In the genomic region with DNA sequence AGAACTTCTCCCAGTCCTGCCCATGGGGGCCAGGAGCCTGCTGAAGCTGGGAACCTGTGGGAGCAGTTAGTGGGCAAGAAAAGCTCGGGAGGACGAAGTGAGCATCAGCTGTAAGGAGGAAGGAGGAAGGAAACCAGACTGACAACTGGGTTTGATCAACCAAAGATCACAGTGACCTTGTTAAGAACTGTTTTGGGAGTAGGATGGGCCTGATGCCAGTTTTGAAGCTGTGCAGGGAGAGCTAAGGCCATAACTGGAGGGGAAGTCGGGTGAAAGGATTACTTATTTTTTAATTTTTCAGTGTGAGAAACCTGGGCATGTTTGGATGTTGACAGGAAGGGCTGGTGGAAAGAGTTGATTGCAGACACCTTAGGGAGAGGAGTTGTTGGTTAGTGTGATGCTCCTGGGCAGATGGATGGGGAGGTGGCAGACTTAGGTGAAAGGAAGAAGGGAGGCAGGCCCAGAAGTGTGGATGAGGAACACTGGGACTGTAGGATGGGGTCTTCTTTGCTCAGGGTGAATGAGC, we compare ENCODE assay signal across 16 cellular contexts. TPM values are rescaled to one million over a fixed set of nuclear protein-coding genes. Genes with fewer than 3 reads are reported as not detected.
DNase-seq lines count a peak whose midpoint lies in the region; ATAC-seq, FAIRE-seq and TF ChIP-seq lines count a peak whose summit lies in the region.
"Had no signal": no experiment of that assay in that cellular context is flagged by ENCODE, and none has a peak within 500 bp of the region (broad histone marks: within the 10 kb centered on the region; RNA-seq: fewer than 3 reads in every experiment).

No MANE protein-coding gene starts in this region.

- intact Hi-C loops in heart right ventricle (cut with DNase I) (loop anchor here in 2 of 10 donors (1.0 to 5.0 kb wide), 2 partner anchors 56 to 89 kb away; no protein-coding TSS in a partner anchor), spleen (cut with DNase I; ENCODE audit: low total_unique reads) (no loop called here)

- H3K27ac Mint-ChIP-seq in astrocyte (ENCODE audit: unreplicated experiment) (peak overlapping the region; percentile 70), endodermal cell (no peak overlapping the region)
- H3K27ac Mint-ChIP-seq: stimulated activated naive B cell treated with anti-CD40 and anti-IgM and Interleukin-4, amounts not matched to agents 10 μg/mL and 1 μg/mL and 100 μg/mL, for 72 hours had no signal

- H3K79me2 ChIP-seq in astrocyte (ENCODE audit: insufficient read depth, low read length): no peaks in the 10 kb centered on the region

- no peaks in the 10 kb centered on the region for H3K36me3 Mint-ChIP-seq in astrocyte (ENCODE audit: low read depth, unreplicated experiment)
- peaks cover 1% of the 10 kb centered on the region for H3K36me3 Mint-ChIP-seq in endodermal cell (ENCODE audit: low read depth)
- H3K36me3 Mint-ChIP-seq: stimulated activated naive B cell treated with anti-CD40 and anti-IgM and Interleukin-4, amounts not matched to agents 10 μg/mL and 1 μg/mL and 100 μg/mL, for 72 hours had no signal

- H3K4me1 ChIP-seq in astrocyte (ENCODE audit: insufficient read depth, low read length): peaks cover 16% of the 10 kb centered on the region
- H3K4me1 ChIP-seq in heart right ventricle: peaks cover 0 to 21% (median 13%) of the 10 kb centered on the region in 9 donors
- peaks cover 0 to 20% (median 10%) of the 10 kb centered on the region in 6 donors for H3K4me1 ChIP-seq in spleen
- H3K4me1 ChIP-seq in endodermal cell (ENCODE audit: control insufficient read depth, insufficient read depth, low read length): peaks cover 7% of the 10 kb centered on the region

- WGBS in heart right ventricle, 2 donors: 38 to 50% methylated on average over 3 of the region's 3 CpGs
- 18 to 32% (median 25%) methylated on average over 3 of the region's 3 CpGs for WGBS in spleen, 5 donors
- WGBS in endodermal cell (ENCODE audit: insufficient coverage in 1 of 2, insufficient read length in 1 of 2), 2 experiments: 89 to 93% methylated on average over 3 of the region's 3 CpGs

- H3K36me3 ChIP-seq in astrocyte (ENCODE audit: insufficient read depth, low read length) (no peaks in the 10 kb centered on the region), heart right ventricle (no peaks in the 10 kb centered on the region), spleen (no peaks in the 10 kb centered on the region), endodermal cell (ENCODE audit: control insufficient read depth, insufficient read depth, low read length) (no peaks in the 10 kb centered on the region)
- H3K36me3 ChIP-seq: neutrophil had no signal

- H4K20me1 ChIP-seq in astrocyte (ENCODE audit: insufficient read depth, low read length): no peaks in the 10 kb centered on the region

- H3K27ac ChIP-seq in astrocyte (ENCODE audit: low read depth, low read length) (peak overlapping the region; percentile 67), heart right ventricle (peak overlapping the region in 9 of 10 donors; percentile 41 to 85 (median 69)), spleen (peak overlapping the region in 6 of 8 donors; percentile 24 to 81 (median 61)), endodermal cell (ENCODE audit: low read depth, low read length) (no peak overlapping the region)
- H3K27ac ChIP-seq: neutrophil had no signal

- peaks cover 2% of the 10 kb centered on the region for H3K9me3 Mint-ChIP-seq in astrocyte (ENCODE audit: unreplicated experiment)
- H3K9me3 Mint-ChIP-seq in endodermal cell: peaks cover 4% of the 10 kb centered on the region
- H3K9me3 Mint-ChIP-seq: stimulated activated naive B cell treated with anti-CD40 and anti-IgM and Interleukin-4, amounts not matched to agents 10 μg/mL and 1 μg/mL and 100 μg/mL, for 72 hours had no signal

- peak overlapping the region; percentile 83 for H3K4me2 ChIP-seq in astrocyte (ENCODE audit: low read length)

- H3K4me1 Mint-ChIP-seq in astrocyte (ENCODE audit: low read depth, unreplicated experiment) (peaks cover 10% of the 10 kb centered on the region), endodermal cell (peaks cover 34% of the 10 kb centered on the region)

- FAIRE-seq in astrocyte (lab: Jason Lieb, UNC) (no peak), GM12891 (lab: Jason Lieb, UNC) (no peak)
- FAIRE-seq: frontal cortex had no signal

- peak overlapping the region; percentile 40 for H3K4me3 ChIP-seq in astrocyte (ENCODE audit: insufficient read depth, low read depth, low read length)
- H3K4me3 ChIP-seq in heart right ventricle: no peak overlapping the region
- H3K4me3 ChIP-seq in spleen: no peak overlapping the region
- no peak overlapping the region for H3K4me3 ChIP-seq in endodermal cell (ENCODE audit: low read length)

- ATAC-seq in GM18511 (IDR thresholded peaks at IDR 0.05; ENCODE audit: unreplicated experiment) (peak; percentile 22), heart right ventricle (peak in 5 of 8 donors; percentile 11 to 29 (median 19))
- ATAC-seq: stimulated activated naive B cell treated with anti-CD40 and anti-IgM and Interleukin-4, amounts not matched to agents 10 μg/mL and 1 μg/mL and 100 μg/mL, for 72 hours had no signal

- H3K9ac ChIP-seq in astrocyte (ENCODE audit: low read length) (peak overlapping the region; percentile 44), endodermal cell (ENCODE audit: extremely low read depth, low read length, poor library complexity, severe bottlenecking) (no peak overlapping the region)

- TF ChIP-seq CTCF in astrocyte (IDR thresholded peaks at IDR 0.05; ENCODE audit: insufficient read depth, low read depth, low read length) (no peak), heart right ventricle (IDR thresholded peaks at IDR 0.05) (no peak), spleen (IDR thresholded peaks at IDR 0.05 in 8 of 11, conservative IDR thresholded peaks at IDR 0.05 in 3 of 11) (no peak), endodermal cell (conservative IDR thresholded peaks at IDR 0.05) (no peak)

- H3K9me3 ChIP-seq in astrocyte (ENCODE audit: insufficient read depth, low read depth, low read length) (no peaks in the 10 kb centered on the region), heart right ventricle (no peaks in the 10 kb centered on the region), spleen (no peaks in the 10 kb centered on the region), endodermal cell (ENCODE audit: control insufficient read depth, low read length) (no peaks in the 10 kb centered on the region)
- H3K9me3 ChIP-seq: neutrophil had no signal

- no peaks in the 10 kb centered on the region for H3K27me3 ChIP-seq in astrocyte (ENCODE audit: insufficient read depth, low read length)
- H3K27me3 ChIP-seq in heart right ventricle: no peaks in the 10 kb centered on the region
- H3K27me3 ChIP-seq in spleen (replicated peaks in 1 of 7): no peaks in the 10 kb centered on the region
- H3K27me3 ChIP-seq in endodermal cell (ENCODE audit: control insufficient read depth, insufficient read depth, low read length, poor library complexity, severe bottlenecking): no peaks in the 10 kb centered on the region
- H3K27me3 ChIP-seq: neutrophil had no signal

- DNase-seq in astrocyte (ENCODE audit: low read depth) (no peak), heart right ventricle (peak in 1 of 2 donors; percentile 22), spleen (no peak), endodermal cell (no peak), GM12891 (ENCODE audit: insufficient read length, low spot score) (no peak)
- no peak for DNase-seq in stimulated activated CD4-positive, alpha-beta T cell treated with anti-CD3 and anti-CD28 coated beads, Interleukin-4, amount 100 ng/mL, for 4 hours
- DNase-seq: activated CD4-positive, alpha-beta T cell treated with anti-CD3 and anti-CD28 coated beads for 1 hour; cerebellar nuclear complex; H7; NCI-H1417 treated with DMSO at 0.1 percent for 48 hours; NCI-H526; stimulated activated CD4-positive, alpha-beta T cell treated with anti-CD3 and anti-CD28 coated beads, Interleukin-2, amount 100 ng/mL, for 24 hours; stimulated activated naive B cell treated with anti-CD40 and anti-IgM and Interleukin-4, amounts not matched to agents 10 μg/mL and 1 μg/mL and 100 μg/mL, for 72 hours had no signal

- H2AFZ ChIP-seq in astrocyte (ENCODE audit: low read depth, low read length): peak overlapping the region; percentile 74

- TF ChIP-seq POLR2A in spleen (IDR thresholded peaks at IDR 0.05) (no peak), GM12891 (IDR thresholded peaks at IDR 0.05; ENCODE audit: low read depth, low read length) (no peak)

- H3K27me3 Mint-ChIP-seq in astrocyte (ENCODE audit: low read depth, unreplicated experiment) (peaks cover 9% of the 10 kb centered on the region), endodermal cell (ENCODE audit: insufficient read depth) (peaks cover 14% of the 10 kb centered on the region)

- H3K4me3 Mint-ChIP-seq in astrocyte (ENCODE audit: unreplicated experiment): no peak overlapping the region
- H3K4me3 Mint-ChIP-seq in endodermal cell: no peak overlapping the region
- H3K4me3 Mint-ChIP-seq: stimulated activated naive B cell treated with anti-CD40 and anti-IgM and Interleukin-4, amounts not matched to agents 10 μg/mL and 1 μg/mL and 100 μg/mL, for 72 hours had no signal

TF ChIP-seq in GM12891, 5 proteins besides CTCF, POLR2A, EP300 and RAD21:
- no peak for TF ChIP-seq SPI1 (IDR thresholded peaks at IDR 0.05; ENCODE audit: low read depth, low read length)

RNA-seq across cellular contexts. Expression of a gene that starts 58.3 kb away (rescaled TPM):
- 3.2 and 4.4 TPM in 2 replicates for total RNA-seq in astrocyte
- total RNA-seq in heart right ventricle: 10 to 100 TPM; 16.7 to 62.2 (median 31.0) TPM
- 10 to 100 TPM; 19.1 to 23.2 TPM for polyA plus RNA-seq in heart right ventricle
- 100 to 1,000 TPM in 3 of 7 donors, 10 to 100 TPM in 4; 63.8 to 177 (median 88.8) TPM for total RNA-seq in spleen
- 10 to 100 TPM; 10.4 to 34.4 (median 19.4) TPM for polyA plus RNA-seq in spleen
- 1 to 10 TPM; 1.9 to 2.6 TPM for total RNA-seq in endodermal cell
- polyA plus RNA-seq in endodermal cell (2013, experiment 1 of 2): 1.9 TPM
- polyA plus RNA-seq in endodermal cell (2013, experiment 2 of 2): 1.4 TPM
- 0.49 TPM for polyA plus RNA-seq in GM12891 (2012; ENCODE audit: low read depth, missing spikeins)
